In the genomic region with DNA sequence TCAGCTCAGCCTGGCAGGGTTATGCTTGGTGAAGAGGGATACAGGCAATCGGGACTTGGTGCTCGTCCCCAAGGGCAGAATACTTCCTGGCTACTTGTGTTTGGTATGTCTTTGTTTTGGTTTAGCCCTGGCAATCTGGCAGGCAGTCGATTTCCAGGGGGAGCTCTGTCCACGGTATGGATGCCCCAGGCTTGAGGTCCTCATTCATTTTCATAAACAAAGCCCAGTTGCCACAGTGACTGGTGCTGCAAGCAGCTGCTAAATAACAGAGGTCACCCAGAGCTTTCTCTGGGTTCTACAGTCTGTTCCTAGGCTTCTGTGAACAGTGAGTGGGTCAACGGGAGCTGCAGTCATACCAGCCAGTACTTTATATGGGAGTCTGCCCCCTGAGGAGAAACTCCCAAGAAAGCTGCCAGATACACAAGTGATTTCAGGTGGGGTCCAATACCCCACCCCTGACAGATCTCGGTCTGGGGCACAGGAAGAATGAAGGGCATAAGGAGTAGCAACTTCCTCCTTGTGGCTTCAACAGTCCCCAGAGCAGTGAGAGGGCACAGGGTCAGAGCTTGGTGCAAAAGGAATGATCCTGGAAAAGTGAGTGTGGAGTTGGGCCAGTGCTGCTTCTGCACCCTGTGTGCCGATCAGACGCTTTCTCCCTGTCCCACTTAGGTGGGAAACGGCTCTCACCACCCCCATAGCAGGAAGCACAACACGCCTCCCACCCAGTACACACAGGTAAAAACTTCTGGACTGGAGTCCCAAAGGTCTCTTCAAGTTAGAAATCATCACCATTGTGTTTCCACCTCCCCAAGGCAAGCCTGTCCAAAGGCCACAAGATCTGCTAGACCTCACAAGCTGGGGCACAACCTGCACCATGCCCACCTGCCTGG, we compare ENCODE assay signal across 9 cellular contexts. TPM values are rescaled to one million over a fixed set of nuclear protein-coding genes. Genes with fewer than 3 reads are reported as not detected.
A peak's percentile ranks its signal among the peaks of the same experiment; 100 is the strongest.
DNase-seq lines count a peak whose midpoint lies in the region; ATAC-seq and TF ChIP-seq lines count a peak whose summit lies in the region.
"Had no signal": no experiment of that assay in that cellular context is flagged by ENCODE, and none has a peak within 500 bp of the region (broad histone marks: within the 10 kb centered on the region; RNA-seq: fewer than 3 reads in every experiment).

No MANE protein-coding gene starts in this region.

- intact Hi-C loops in Calu3 (cut with micrococcal nuclease; ENCODE audit: unreplicated experiment) = loop anchor here (1.0 to 2.0 kb wide), 2 partner anchors 56 to 94 kb away; partner anchors contain the start of gene TGFBR3

- peak; percentile 81 for DNase-seq in Calu3
- peak; percentile 91 for DNase-seq in RPMI7951 (ENCODE audit: low read depth)
- DNase-seq in fibroblast of the aortic adventitia (ENCODE audit: low read depth) = peak; percentile 81
- no peak for DNase-seq in epidermal melanocyte (ENCODE audit: insufficient read length, low spot score)
- no peak for DNase-seq in activated CD4-positive, CD25-positive, alpha-beta regulatory T cell (lab: John Stamatoyannopoulos, UW)

- ATAC-seq in HG03095 (IDR thresholded peaks at IDR 0.05; ENCODE audit: unreplicated experiment) (no peak), GM21526 (IDR thresholded peaks at IDR 0.05; ENCODE audit: low FRiP score, unreplicated experiment) (no peak)

- peak overlapping the region; percentile 87 for H3K27ac Mint-ChIP-seq in Calu3 (ENCODE audit: unreplicated experiment)

- CTCF ChIA-PET in Calu3 (lab: Charles Lee) = interaction anchor here (0.6 to 2.9 kb wide), 9 partner anchors 14 to 330 kb away, joined by 3 to 8 read pairs (median 4); partner anchors contain the start of genes CDC7 and TGFBR3

- H2AFZ ChIP-seq in parathyroid adenoma = peak overlapping the region; percentile 50

- H3K79me2 ChIP-seq in parathyroid adenoma = no peaks in the 10 kb centered on the region

- H3K27me3 Mint-ChIP-seq in Calu3 (ENCODE audit: unreplicated experiment) = no peaks in the 10 kb centered on the region

- H3K4me1 Mint-ChIP-seq in Calu3 (ENCODE audit: low read depth, unreplicated experiment) = peaks cover 64% of the 10 kb centered on the region

- no peak overlapping the region for H3K4me3 ChIP-seq in fibroblast of the aortic adventitia (ENCODE audit: low read depth, low read length)
- H3K4me3 ChIP-seq in parathyroid adenoma (ENCODE audit: low read depth, low read length) = no peak overlapping the region

- peak; percentile 13 for TF ChIP-seq CTCF in Calu3 (IDR thresholded peaks at IDR 0.05; ENCODE audit: unreplicated experiment)
- peak; percentile 56 for TF ChIP-seq CTCF in fibroblast of the aortic adventitia (IDR thresholded peaks at IDR 0.05; ENCODE audit: insufficient read depth, low read length)
- TF ChIP-seq CTCF in parathyroid adenoma (IDR thresholded peaks at IDR 0.05) = peak; percentile 45

- H3K9me3 Mint-ChIP-seq in Calu3 (ENCODE audit: low read depth, unreplicated experiment) = no peaks in the 10 kb centered on the region

- H3K27ac ChIP-seq in parathyroid adenoma = peak overlapping the region; percentile 43
- H3K27ac ChIP-seq: epithelial cell of prostate had no signal

- H3K4me2 ChIP-seq in parathyroid adenoma (ENCODE audit: low read length) = peak overlapping the region; percentile 26

- no peaks in the 10 kb centered on the region for H3K36me3 ChIP-seq in parathyroid adenoma (ENCODE audit: control insufficient read depth, insufficient read depth, low read length)

- peaks cover 18% of the 10 kb centered on the region for H3K36me3 Mint-ChIP-seq in Calu3 (ENCODE audit: insufficient read depth, unreplicated experiment)

- no peaks in the 10 kb centered on the region for H3K27me3 ChIP-seq in parathyroid adenoma (ENCODE audit: control insufficient read depth, insufficient read depth, low read length)

- H3K9me3 ChIP-seq in parathyroid adenoma (ENCODE audit: control insufficient read depth, low read length) = no peaks in the 10 kb centered on the region

- H3K4me1 ChIP-seq in parathyroid adenoma = peaks cover 10% of the 10 kb centered on the region

- no TSS peak for BruUV-seq in Calu3 (replicated peaks; lab: Mats Ljungman, UMichigan)

- peak overlapping the region; percentile 34 for H3K4me3 Mint-ChIP-seq in Calu3 (ENCODE audit: low read depth, unreplicated experiment)

- H3K9ac ChIP-seq in parathyroid adenoma = no peak overlapping the region

RNA-seq across cellular contexts. Expression of gene TGFBR3, which starts 55.5 kb away (rescaled TPM):
- total RNA-seq in Calu3 (2022) (7.7 and 10.8 TPM in 2 replicates), fibroblast of the aortic adventitia (ENCODE audit: low replicate concordance) (37.2 and 118 TPM in 2 replicates)
- total RNA-seq in RPMI7951 (2014; rRNA removed; shearing (Covaris generic)) = 4.5 and 7.3 TPM in 2 replicates

Comparison
In these comparisons a context has a peak if more than half of its experiments do, and no peak if none do; other contexts are left out.
1. DNase-seq: peak in Calu3 (single experiment), RPMI7951 (single experiment) and fibroblast of the aortic adventitia (single experiment); none in epidermal melanocyte (single experiment) and activated CD4-positive, CD25-positive, alpha-beta regulatory T cell (0 of 4).
2. Peak in every context shown above with its lines, with median percentiles within 50 percentile points of each other: CTCF ChIP-seq.